In the genomic region with DNA sequence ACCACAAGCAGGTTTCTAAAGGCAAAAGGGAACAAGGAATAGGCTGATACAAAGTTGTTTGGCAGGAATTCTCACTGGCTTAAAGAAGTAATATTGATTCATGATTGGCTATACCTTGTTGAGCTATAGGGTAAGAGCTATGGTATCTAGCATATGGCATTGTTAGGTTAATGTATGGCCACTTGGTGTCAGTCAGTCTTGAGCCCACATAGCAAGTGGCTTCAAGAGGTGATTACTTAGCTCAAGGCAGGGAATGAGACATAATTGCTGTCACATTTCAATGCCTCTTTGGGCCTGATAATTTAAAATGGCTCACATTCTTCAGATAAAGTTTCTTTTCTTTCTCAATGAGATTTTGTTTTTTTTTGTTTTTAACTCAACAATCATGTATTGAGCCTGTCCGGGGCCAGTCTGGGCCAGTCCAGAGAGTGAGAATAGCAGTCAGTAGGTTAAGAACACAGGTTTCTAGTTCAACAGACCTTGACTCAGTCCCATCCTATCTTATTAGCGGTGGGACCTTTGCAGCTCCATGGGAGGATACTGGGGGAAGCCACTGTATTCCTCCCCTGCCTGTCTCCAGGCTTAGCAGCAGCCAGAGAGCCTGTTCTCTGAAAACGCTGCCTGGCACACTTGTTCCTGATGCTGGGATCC, we compare ENCODE assay signal across 9 cellular contexts. TPM values are rescaled to one million over a fixed set of nuclear protein-coding genes. Genes with fewer than 3 reads are reported as not detected.
A peak's percentile ranks its signal among the peaks of the same experiment; 100 is the strongest.
DNase-seq lines count a peak whose midpoint lies in the region; ATAC-seq and TF ChIP-seq lines count a peak whose summit lies in the region.
"Had no signal": no experiment of that assay in that cellular context is flagged by ENCODE, and none has a peak within 500 bp of the region (broad histone marks: within the 10 kb centered on the region; RNA-seq: fewer than 3 reads in every experiment).

No MANE protein-coding gene starts in this region.

- H3K27me3 Mint-ChIP-seq in stimulated activated memory B cell treated with anti-CD40 and anti-IgM and Interleukin-4, amounts not matched to agents 10 μg/mL and 1 μg/mL and 100 μg/mL, for 72 hours: peaks cover 75% of the 10 kb centered on the region

- intact Hi-C loops in lower leg skin (cut with DNase I; ENCODE audit: low total_unique reads): no loop called here

- H3K4me3 ChIP-seq in RWPE2 (ENCODE audit: severe bottlenecking): no peak overlapping the region
- H3K4me3 ChIP-seq in lower leg skin (ENCODE audit: low read depth, poor library complexity, severe bottlenecking): no peak overlapping the region

- H3K9me3 Mint-ChIP-seq in stimulated activated memory B cell treated with anti-CD40 and anti-IgM and Interleukin-4, amounts not matched to agents 10 μg/mL and 1 μg/mL and 100 μg/mL, for 72 hours: peaks cover 5% of the 10 kb centered on the region
- H3K9me3 Mint-ChIP-seq: brain had no signal

- DNase-seq in NCI-H82 (lab: John Stamatoyannopoulos, UW): peak; percentile 33
- no peak for DNase-seq in NCI-H82 treated with DMSO at 0.1 percent for 48 hours (lab: John Stamatoyannopoulos, UW; ENCODE audit: unreplicated experiment)
- no peak for DNase-seq in RWPE2 (ENCODE audit: low spot score)
- DNase-seq in lower leg skin (ENCODE audit: low spot score in 2 of 2): no peak
- no peak for DNase-seq in stimulated activated naive CD4-positive, alpha-beta T cell treated with Interleukin-2 at 50 U/mL for 16 hours (lab: John Stamatoyannopoulos, UW)
- no peak for DNase-seq in cerebellar nuclear complex (lab: John Stamatoyannopoulos, UW)

- H3K36me3 ChIP-seq in RWPE2 (ENCODE audit: low read depth): no peaks in the 10 kb centered on the region

- H3K27ac Mint-ChIP-seq in stimulated activated memory B cell treated with anti-CD40 and anti-IgM and Interleukin-4, amounts not matched to agents 10 μg/mL and 1 μg/mL and 100 μg/mL, for 72 hours: no peak overlapping the region

- H3K4me1 ChIP-seq in RWPE2 (ENCODE audit: insufficient read depth, poor library complexity, severe bottlenecking): peaks cover 8% of the 10 kb centered on the region

- no peak overlapping the region for H3K4me3 Mint-ChIP-seq in stimulated activated memory B cell treated with anti-CD40 and anti-IgM and Interleukin-4, amounts not matched to agents 10 μg/mL and 1 μg/mL and 100 μg/mL, for 72 hours
- H3K4me3 Mint-ChIP-seq: brain had no signal

- peak overlapping the region; percentile 13 for H3K27ac ChIP-seq in RWPE2 (ENCODE audit: poor library complexity, severe bottlenecking)

- TF ChIP-seq CTCF in RWPE2 (IDR thresholded peaks at IDR 0.05; ENCODE audit: poor library complexity, severe bottlenecking) (no peak), lower leg skin (IDR thresholded peaks at IDR 0.05) (no peak)

- no peak for TF ChIP-seq POLR2A in lower leg skin (IDR thresholded peaks at IDR 0.05)

- 49 to 59% methylated on average over 3 of the region's 3 CpGs for WGBS in lower leg skin, 2 donors

- H3K36me3 Mint-ChIP-seq in stimulated activated memory B cell treated with anti-CD40 and anti-IgM and Interleukin-4, amounts not matched to agents 10 μg/mL and 1 μg/mL and 100 μg/mL, for 72 hours: no peaks in the 10 kb centered on the region
- H3K36me3 Mint-ChIP-seq: brain had no signal

- H3K9me3 ChIP-seq in RWPE2 (ENCODE audit: severe bottlenecking): no peaks in the 10 kb centered on the region

- no peaks in the 10 kb centered on the region for H3K27me3 ChIP-seq in RWPE2 (ENCODE audit: insufficient read depth, poor library complexity, severe bottlenecking)

- H3K4me1 Mint-ChIP-seq in stimulated activated memory B cell treated with anti-CD40 and anti-IgM and Interleukin-4, amounts not matched to agents 10 μg/mL and 1 μg/mL and 100 μg/mL, for 72 hours: peaks cover 27% of the 10 kb centered on the region

- peak; percentile 49 for ATAC-seq in HG02938 (IDR thresholded peaks at IDR 0.05; ENCODE audit: unreplicated experiment)
- peak; percentile 23; the same call in 1 of the 3 replicates for ATAC-seq in RWPE2 (ENCODE audit: low read depth)
- peak; percentile 49 for ATAC-seq in stimulated activated memory B cell treated with anti-CD40 and anti-IgM and Interleukin-4, amounts not matched to agents 10 μg/mL and 1 μg/mL and 100 μg/mL, for 72 hours

RNA-seq across cellular contexts. Expression of a gene that starts 45.8 kb away (rescaled TPM):
- 1 to 10 TPM; 3.5 to 6.7 (median 3.9) TPM for total RNA-seq in lower leg skin
